9 cellular contexts compared by ENCODE assay signal in the genomic region with DNA sequence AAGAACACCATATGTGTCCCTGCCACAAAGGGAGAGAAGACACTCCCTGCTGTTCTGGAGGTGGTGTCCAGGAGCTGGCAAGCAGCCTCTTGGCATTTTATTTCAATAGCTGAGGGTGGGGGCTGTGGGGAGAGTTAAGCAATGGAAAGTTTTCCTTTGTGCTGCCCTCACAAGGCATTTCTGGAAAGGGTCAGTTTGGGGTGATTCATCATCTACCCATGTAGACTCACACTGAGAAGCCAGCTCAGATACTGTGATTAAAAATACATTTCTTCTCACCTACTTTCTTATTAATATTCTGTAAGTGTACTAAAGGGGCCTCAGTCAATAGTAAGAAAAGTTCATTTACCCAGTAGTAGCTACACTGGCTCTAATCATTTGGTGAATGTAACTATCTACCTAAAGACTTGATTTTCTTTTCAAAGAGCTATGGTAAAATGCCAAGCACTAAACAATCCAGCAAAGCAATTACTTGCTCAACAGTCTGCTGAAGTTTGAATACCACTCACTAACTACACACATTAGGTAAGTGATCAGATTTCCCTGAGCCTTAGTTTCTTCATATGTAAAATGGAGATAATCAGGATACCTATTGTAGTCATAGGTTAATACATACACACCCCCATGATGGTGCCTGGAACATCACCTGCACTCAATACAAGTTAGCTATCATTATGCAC. TPM values are rescaled to one million over a fixed set of nuclear protein-coding genes. Genes with fewer than 3 reads are reported as not detected.
DNase-seq lines count a peak whose midpoint lies in the region; ATAC-seq, FAIRE-seq and TF ChIP-seq lines count a peak whose summit lies in the region.
"Had no signal": no experiment of that assay in that cellular context is flagged by ENCODE, and none has a peak within 500 bp of the region (broad histone marks: within the 10 kb centered on the region; RNA-seq: fewer than 3 reads in every experiment).

No MANE protein-coding gene starts in this region.

- H3K36me3 ChIP-seq in mammary epithelial cell (ENCODE audit: insufficient read depth, low read length) (no peaks in the 10 kb centered on the region), thoracic aorta (no peaks in the 10 kb centered on the region)

- BruUV-seq in mammary epithelial cell (replicated peaks; lab: Mats Ljungman, UMichigan): no TSS peak

- no peak overlapping the region for H3K27ac ChIP-seq in mammary epithelial cell (ENCODE audit: insufficient read depth, low read depth, low read length)
- peak overlapping the region; percentile 62 to 83 for H3K27ac ChIP-seq in thoracic aorta

- H3K4me2 ChIP-seq in mammary epithelial cell (ENCODE audit: insufficient read depth, low read depth, low read length): peak overlapping the region; percentile 66

- peak; percentile 59 for DNase-seq in HTR-8/SVneo (ENCODE audit: insufficient read length, low spot score)
- peak; percentile 85 for DNase-seq in mammary epithelial cell
- DNase-seq in kidney tubule cell (ENCODE audit: low spot score): peak; percentile 79
- peak; percentile 54 for DNase-seq in thoracic aorta (ENCODE audit: low spot score)
- no peak for DNase-seq in CD14-positive monocyte (ENCODE audit: low spot score)
- no peak for DNase-seq in GM10266 (ENCODE audit: extremely low spot score)
- DNase-seq in GM12892 (ENCODE audit: insufficient read length): no peak
- DNase-seq in stimulated activated CD4-positive, alpha-beta T cell treated with anti-CD3 and anti-CD28 coated beads, Interleukin-4, amount 100 ng/mL, for 24 hours: no peak

- no peaks in the 10 kb centered on the region for H3K79me2 ChIP-seq in mammary epithelial cell (ENCODE audit: insufficient read depth, low read length)

- no peak overlapping the region for H3K4me3 ChIP-seq in mammary epithelial cell (replicated peaks in 1 of 3; ENCODE audit: insufficient read depth in 1 of 3, low read depth in 2 of 3, low read length in 3 of 3)
- H3K4me3 ChIP-seq in thoracic aorta: peak overlapping the region; percentile 25

- H4K20me1 ChIP-seq in mammary epithelial cell (ENCODE audit: insufficient read depth, low read length): no peaks in the 10 kb centered on the region

- H3K27ac Mint-ChIP-seq in CD14-positive monocyte: peak overlapping the region in 1 of 7 donors; percentile 68

- peaks cover 0 to 3% (median 1%) of the 10 kb centered on the region in 3 donors for H3K27me3 Mint-ChIP-seq in CD14-positive monocyte (ENCODE audit: low read depth in 3 of 3)

- peaks cover 21% of the 10 kb centered on the region for H3K4me1 ChIP-seq in mammary epithelial cell (ENCODE audit: insufficient read depth, low read length)
- H3K4me1 ChIP-seq in thoracic aorta (ENCODE audit: control insufficient read depth in 1 of 2, low read depth in 2 of 2): peaks cover 21 to 58% of the 10 kb centered on the region in 2 donors

- CTCF ChIA-PET in mammary epithelial cell (lab: Charles Lee; ENCODE audit: low non-redundant PET): interaction anchor here (0.6 kb wide), 1 partner anchor 355 kb away, joined by 4 read pairs; no protein-coding TSS in a partner anchor

- dilution Hi-C loops in mammary epithelial cell (cut with HindIII; ENCODE audit: low sequenced_read_pairs): no loop called here

- in situ Hi-C loops in mammary epithelial cell (cut with MboI; ENCODE audit: low sequenced_read_pairs in 2 of 2): no loop called here

- H3K4me1 Mint-ChIP-seq in CD14-positive monocyte: peaks cover 4% of the 10 kb centered on the region

- no peaks in the 10 kb centered on the region for H3K36me3 Mint-ChIP-seq in CD14-positive monocyte

- TF ChIP-seq CTCF in mammary epithelial cell (conservative IDR thresholded peaks at IDR 0.05 in 1 of 2, IDR thresholded peaks at IDR 0.05 in 1 of 2; ENCODE audit: extremely low read depth in 1 of 2, insufficient read depth in 1 of 2, low read depth in 1 of 2, low read length in 2 of 2): no peak
- no peak for TF ChIP-seq CTCF in thoracic aorta (IDR thresholded peaks at IDR 0.05)
- TF ChIP-seq CTCF in CD14-positive monocyte (IDR thresholded peaks at IDR 0.05): no peak
- TF ChIP-seq CTCF in GM10266 (IDR thresholded peaks at IDR 0.05; ENCODE audit: control insufficient read depth, insufficient read depth, low read depth, missing control alignments): no peak

- H3K9me3 Mint-ChIP-seq in CD14-positive monocyte: peaks cover 0 to 8% (median 4%) of the 10 kb centered on the region in 7 donors

- peak overlapping the region; percentile 20 for H2AFZ ChIP-seq in mammary epithelial cell (ENCODE audit: low read depth, low read length)

- no peak overlapping the region for H3K9ac ChIP-seq in mammary epithelial cell (ENCODE audit: insufficient read depth, low read length)

- FAIRE-seq in HTR-8/SVneo (lab: Jason Lieb, UNC) (no peak), GM12892 (lab: Jason Lieb, UNC) (no peak)

- no peak overlapping the region for H3K4me3 Mint-ChIP-seq in CD14-positive monocyte

- intact Hi-C loops in mammary epithelial cell (cut with micrococcal nuclease): no loop called here
- intact Hi-C loops in CD14-positive monocyte (cut with micrococcal nuclease): loop anchor here in 1 of 2 donors (10.0 kb wide), 1 partner anchor 89 kb away; no protein-coding TSS in a partner anchor

- ATAC-seq in thoracic aorta (ENCODE audit: insufficient number of reproducible peaks, low FRiP score, low read depth): peak; percentile 96

- H3K27me3 ChIP-seq in mammary epithelial cell (ENCODE audit: insufficient read depth, low read length) (no peaks in the 10 kb centered on the region), thoracic aorta (replicated peaks; ENCODE audit: insufficient read depth) (no peaks in the 10 kb centered on the region)

- TF ChIP-seq POLR2A in GM12892 (IDR thresholded peaks at IDR 0.05; ENCODE audit: low read depth, low read length): no peak

- no peaks in the 10 kb centered on the region for H3K9me3 ChIP-seq in mammary epithelial cell (replicated peaks; ENCODE audit: insufficient read depth, low read length)
- H3K9me3 ChIP-seq in thoracic aorta: no peaks in the 10 kb centered on the region

RNA-seq across cellular contexts. Expression of a gene that starts 55.1 kb away (rescaled TPM):
- total RNA-seq in mammary epithelial cell (1 to 10 TPM in 1 of 2 donors, under 1 TPM in 1; 0.09 to 2.7 TPM), thoracic aorta (under 1 TPM; 0.54 to 0.78 TPM)
- polyA plus RNA-seq in mammary epithelial cell (not detected), CD14-positive monocyte (not detected)
- 0.05 TPM for polyA minus RNA-seq in mammary epithelial cell
- 0.06 TPM for polyA plus RNA-seq in GM12892 (2012; ENCODE audit: missing spikeins)
- total RNA-seq: T-helper 1 cell treated with Interleukin-12 subunit alpha and Interleukin-12 subunit beta and Interleukin-4 antibody, amounts not matched to agents 30 ng/mL and 1 ng/mL, for 36 hours had no signal

Comparison
In these comparisons a context has a peak if more than half of its experiments do, and no peak if none do; other contexts are left out.
1. DNase-seq: peak in HTR-8/SVneo (single experiment), mammary epithelial cell (single experiment), kidney tubule cell (single experiment) and thoracic aorta (single experiment); none in CD14-positive monocyte (single experiment), GM10266 (single experiment), GM12892 (single experiment) and stimulated activated CD4-positive, alpha-beta T cell treated with anti-CD3 and anti-CD28 coated beads, Interleukin-4, amount 100 ng/mL, for 24 hours (single experiment).